8 cellular contexts compared by ENCODE assay signal in the genomic region with DNA sequence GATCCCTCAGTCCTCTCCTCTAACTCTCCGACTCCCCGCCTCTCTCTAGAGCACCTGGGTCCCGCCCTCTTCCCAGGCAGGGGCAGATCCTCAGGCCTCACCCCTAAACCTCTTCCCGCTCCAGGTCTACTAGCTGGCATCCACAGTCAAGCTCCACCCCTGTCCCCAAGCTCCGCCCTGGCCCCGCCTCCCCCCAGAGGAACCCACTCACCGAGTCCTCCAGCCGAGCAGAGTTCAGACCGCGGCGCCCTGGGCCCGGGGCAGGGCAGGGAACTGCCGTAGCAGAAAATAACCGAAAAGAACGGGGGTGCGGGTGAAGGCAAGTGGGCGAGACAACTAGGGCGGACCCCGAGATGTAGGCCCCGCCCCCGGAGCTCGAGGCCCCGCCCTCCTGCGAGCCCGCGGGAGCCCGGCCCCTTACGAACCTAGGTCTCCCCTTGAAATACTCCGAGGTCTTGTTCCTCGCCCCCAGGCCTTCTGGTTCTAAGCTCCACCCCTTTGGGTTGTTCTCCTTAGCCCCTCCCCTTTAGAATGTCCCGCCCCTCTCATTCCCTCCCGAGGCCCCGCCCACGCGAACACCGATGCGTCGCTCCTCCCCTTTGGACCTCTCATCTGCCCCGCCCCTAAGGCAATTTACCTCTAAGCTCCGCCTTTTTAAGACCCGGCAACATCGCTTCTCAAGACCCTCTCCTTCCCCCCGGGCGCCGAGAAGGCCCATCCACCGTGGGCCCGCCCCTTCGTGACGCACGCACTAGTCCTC. TPM values are rescaled to one million over a fixed set of nuclear protein-coding genes. Genes with fewer than 3 reads are reported as not detected.
DNase-seq lines count a peak whose midpoint lies in the region; ATAC-seq and TF ChIP-seq lines count a peak whose summit lies in the region.

A gene with protein sequence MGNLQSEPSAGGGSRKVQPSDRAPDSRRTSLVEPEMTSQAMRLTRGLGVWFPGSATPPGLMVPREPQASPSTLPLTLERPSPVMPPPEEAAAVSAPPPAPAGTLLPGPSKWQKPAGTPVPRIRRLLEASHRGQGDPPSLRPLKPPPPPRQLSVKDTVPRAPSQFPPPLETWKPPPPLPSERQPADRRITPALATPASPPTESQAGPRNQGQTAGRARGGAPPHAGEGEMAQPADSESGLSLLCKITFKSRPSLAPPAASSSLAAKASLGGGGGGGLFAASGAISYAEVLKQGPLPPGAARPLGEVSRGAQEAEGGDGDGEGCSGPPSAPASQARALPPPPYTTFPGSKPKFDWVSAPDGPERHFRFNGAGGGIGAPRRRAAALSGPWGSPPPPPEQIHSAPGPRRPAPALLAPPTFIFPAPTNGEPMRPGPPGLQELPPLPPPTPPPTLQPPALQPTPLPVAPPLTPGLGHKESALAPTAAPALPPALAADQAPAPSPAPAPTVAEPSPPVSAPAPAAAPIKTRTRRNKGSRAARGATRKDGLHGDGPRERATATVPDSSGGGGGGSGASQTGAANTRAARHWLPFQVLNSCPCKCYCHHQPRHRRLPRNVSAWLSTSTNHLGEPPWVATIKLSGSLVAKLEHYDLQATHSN (minus strand): TSS at position 485 of the 760 bp plus-strand sequence. CDS start 773 bp downstream, outside the sequence.

- peak within 1 kb of the TSS; percentile 59 for H2AFZ ChIP-seq in neuron (ENCODE audit: low read depth, low read length)

- peak; percentile 81 for ATAC-seq in gastroesophageal sphincter
- peak; percentile 76 for ATAC-seq in stimulated activated naive CD8-positive, alpha-beta T cell treated with anti-CD3 and anti-CD28 coated beads, Interleukin-15, amount 100 ng/mL, for 72 hours

- H3K27ac Mint-ChIP-seq in stimulated activated naive CD8-positive, alpha-beta T cell treated with anti-CD3 and anti-CD28 coated beads, Interleukin-15, amount 100 ng/mL, for 72 hours = peak within 1 kb of the TSS; percentile 37 to 75

- H3K27me3 ChIP-seq in gastroesophageal sphincter (peaks cover 56% of the 10 kb centered on the region), neuron (ENCODE audit: insufficient read depth, low read length) (no peaks in the 10 kb centered on the region)

- H3K4me1 ChIP-seq in gastroesophageal sphincter (peaks cover 0 to 39% (median 29%) of the 10 kb centered on the region in 3 donors), neuron (ENCODE audit: insufficient read depth, low read length) (peaks cover 2% of the 10 kb centered on the region)

- WGBS in gastroesophageal sphincter (ENCODE audit: low coverage in 1 of 2), 2 donors = 0 to 4% methylated on average over 1 to 16 of the region's 50 CpGs

- peaks cover 40% of the 10 kb centered on the region for H3K4me1 Mint-ChIP-seq in stimulated activated naive CD8-positive, alpha-beta T cell treated with anti-CD3 and anti-CD28 coated beads, Interleukin-15, amount 100 ng/mL, for 72 hours

- no peaks in the 10 kb centered on the region for H3K9me3 Mint-ChIP-seq in stimulated activated naive CD8-positive, alpha-beta T cell treated with anti-CD3 and anti-CD28 coated beads, Interleukin-15, amount 100 ng/mL, for 72 hours

- H3K36me3 ChIP-seq in gastroesophageal sphincter = peaks cover 0 to 40% of the 10 kb centered on the region in 2 donors
- H3K36me3 ChIP-seq in neuron (ENCODE audit: insufficient read depth, low read length) = peaks cover 35% of the 10 kb centered on the region

- no peak for TF ChIP-seq EP300 in gastroesophageal sphincter (IDR thresholded peaks at IDR 0.05)

- H3K9me3 ChIP-seq in gastroesophageal sphincter (no peaks in the 10 kb centered on the region), neuron (ENCODE audit: low read length) (no peaks in the 10 kb centered on the region)

- no peak for TF ChIP-seq CTCF in gastroesophageal sphincter (IDR thresholded peaks at IDR 0.05)

- H3K27me3 Mint-ChIP-seq in stimulated activated naive CD8-positive, alpha-beta T cell treated with anti-CD3 and anti-CD28 coated beads, Interleukin-15, amount 100 ng/mL, for 72 hours = peaks cover 57% of the 10 kb centered on the region

- H3K4me3 Mint-ChIP-seq in stimulated activated naive CD8-positive, alpha-beta T cell treated with anti-CD3 and anti-CD28 coated beads, Interleukin-15, amount 100 ng/mL, for 72 hours = peak within 1 kb of the TSS; percentile 85 to 88

- peak in 1 of 2 donors; percentile 15 for TF ChIP-seq POLR2A in gastroesophageal sphincter (IDR thresholded peaks at IDR 0.05)

- H3K27ac ChIP-seq in gastroesophageal sphincter = peak within 1 kb of the TSS in 3 of 4 donors; percentile 72 to 83 (median 77)

- peak within 1 kb of the TSS; percentile 37 to 59 for H3K4me3 ChIP-seq in gastroesophageal sphincter
- peak within 1 kb of the TSS; percentile 65 for H3K4me3 ChIP-seq in neuron (ENCODE audit: low read length)

- peak; percentile 39 to 55 for DNase-seq in NCI-H2081 (lab: John Stamatoyannopoulos, UW)
- no peak for DNase-seq in NCI-H2081 treated with DMSO at 0.1 percent for 48 hours (lab: John Stamatoyannopoulos, UW)
- DNase-seq in M059J (ENCODE audit: low read depth) = peak; percentile 94
- DNase-seq in SK-N-DZ (ENCODE audit: low spot score) = peak; percentile 93
- DNase-seq in activated naive CD4-positive, alpha-beta T cell treated with Interleukin-2 at 50 U/mL for 16 hours = peak; percentile 82
- DNase-seq in stimulated activated naive CD8-positive, alpha-beta T cell treated with anti-CD3 and anti-CD28 coated beads, Interleukin-15, amount 100 ng/mL, for 72 hours = peak; percentile 84

RNA-seq across cellular contexts. Expression of the gene that starts here (rescaled TPM):
- total RNA-seq in M059J (2014; rRNA removed; shearing (Covaris generic)) = 0.64 TPM in 1 of 2 replicates, not detected in the other
- not detected in 2 replicates for polyA plus RNA-seq in SK-N-DZ (2014; cell fraction: cytosol; rRNA removed)
- polyA plus RNA-seq in SK-N-DZ (2014; cell fraction: nucleus; rRNA removed) = not detected in 2 replicates
- under 1 TPM in 1 of 4 donors, not detected in 3; 0.12 TPM for total RNA-seq in gastroesophageal sphincter

Comparison
In these comparisons a context has a peak if more than half of its experiments do, and no peak if none do; other contexts are left out.
1. Peak in DNase-seq in M059J; RNA of the gene not detected or under 1 TPM.
2. Peak in ATAC-seq, H3K4me3 ChIP-seq and H3K27ac ChIP-seq in gastroesophageal sphincter; RNA of the gene not detected or under 1 TPM.